In genomic region chr9:123629531-123629930, GRCh38 we compare ENCODE assay signal across 19 cellular contexts.
DNase-seq lines count a peak whose midpoint lies in the region; ATAC-seq, FAIRE-seq and TF ChIP-seq lines count a peak whose summit lies in the region.
"Had no signal": no experiment of that assay in that cellular context is flagged by ENCODE, and none has a peak within 500 bp of the region (broad histone marks: within the 10 kb centered on the region; RNA-seq: fewer than 3 reads in every experiment).

No MANE protein-coding gene starts in this region.

- peaks cover 20% of the 10 kb centered on the region for H3K36me3 Mint-ChIP-seq in astrocyte (ENCODE audit: low read depth, unreplicated experiment)

- intact Hi-C loops in testis (cut with DNase I; ENCODE audit: low total_unique reads): no loop called here

- 82 to 84% methylated on average over 3 of the region's 3 CpGs for WGBS in testis, 2 donors

- H3K27me3 ChIP-seq in astrocyte (ENCODE audit: insufficient read depth, low read length): no peaks in the 10 kb centered on the region
- no peaks in the 10 kb centered on the region for H3K27me3 ChIP-seq in testis
- H3K27me3 ChIP-seq: BE2C had no signal

- TF ChIP-seq CTCF in astrocyte (IDR thresholded peaks at IDR 0.05; ENCODE audit: insufficient read depth, low read depth, low read length): no peak
- no peak for TF ChIP-seq CTCF in testis (IDR thresholded peaks at IDR 0.05)

- H3K9me3 ChIP-seq in astrocyte (ENCODE audit: insufficient read depth, low read depth, low read length) (no peaks in the 10 kb centered on the region), testis (no peaks in the 10 kb centered on the region)
- H3K9me3 ChIP-seq: BE2C, Caco-2, HAP-1 had no signal

- no peak overlapping the region for H3K4me3 ChIP-seq in astrocyte (ENCODE audit: insufficient read depth, low read depth, low read length)
- no peak overlapping the region for H3K4me3 ChIP-seq in testis
- H3K4me3 ChIP-seq: GM23248, HAP-1 had no signal

- no peak overlapping the region for H3K4me2 ChIP-seq in astrocyte (ENCODE audit: low read length)

- H3K27ac ChIP-seq in astrocyte (ENCODE audit: low read depth, low read length) (no peak overlapping the region), testis (peak overlapping the region; percentile 1 to 39)
- H3K27ac ChIP-seq: GM23248 had no signal

- no peak overlapping the region for H3K27ac Mint-ChIP-seq in astrocyte (ENCODE audit: unreplicated experiment)
- H3K27ac Mint-ChIP-seq: CD4-positive, CD25-positive, alpha-beta regulatory T cell; IgD-negative memory B cell had no signal

- H4K20me1 ChIP-seq in astrocyte (ENCODE audit: insufficient read depth, low read length): no peaks in the 10 kb centered on the region

- no peaks in the 10 kb centered on the region for H3K4me1 ChIP-seq in astrocyte (ENCODE audit: insufficient read depth, low read length)
- H3K4me1 ChIP-seq in testis: peaks cover 14% of the 10 kb centered on the region
- H3K4me1 ChIP-seq: Caco-2, HAP-1 had no signal

- peaks cover 4% of the 10 kb centered on the region for H3K9me3 Mint-ChIP-seq in astrocyte (ENCODE audit: unreplicated experiment)
- H3K9me3 Mint-ChIP-seq: CD4-positive, CD25-positive, alpha-beta regulatory T cell; IgD-negative memory B cell had no signal

- no peak overlapping the region for H3K9ac ChIP-seq in astrocyte (ENCODE audit: low read length)
- H3K9ac ChIP-seq: GM23248 had no signal

- peak; percentile 16 for DNase-seq in astrocyte (ENCODE audit: low read depth)
- peak; percentile 51 for DNase-seq in fibroblast of gingiva (ENCODE audit: low read depth)
- DNase-seq in medulla oblongata (ENCODE audit: extremely low spot score): peak; percentile 33
- no peak for DNase-seq in testis
- DNase-seq in urothelium cell line (ENCODE audit: low spot score): no peak
- DNase-seq: 8988T; BE2C; Caco-2; CD4-positive, CD25-positive, alpha-beta regulatory T cell; GM23248 had no signal

- no peak overlapping the region for H2AFZ ChIP-seq in astrocyte (ENCODE audit: low read depth, low read length)
- H2AFZ ChIP-seq: GM23248 had no signal

- TF ChIP-seq POLR2A in testis (IDR thresholded peaks at IDR 0.05): no peak

- peaks cover 2% of the 10 kb centered on the region for H3K4me1 Mint-ChIP-seq in astrocyte (ENCODE audit: low read depth, unreplicated experiment)
- H3K4me1 Mint-ChIP-seq: IgD-negative memory B cell had no signal

- no peak for ATAC-seq in HG02763 (IDR thresholded peaks at IDR 0.05; ENCODE audit: unreplicated experiment)
- ATAC-seq in HG02798 (IDR thresholded peaks at IDR 0.05; ENCODE audit: poor library complexity, unreplicated experiment): no peak
- ATAC-seq: HepG2 had no signal

- FAIRE-seq in astrocyte (lab: Jason Lieb, UNC) (no peak), urothelium cell line (lab: Jason Lieb, UNC) (no peak)
- FAIRE-seq: D721Med, G401.6, GM12892, GM18507, HepG2 had no signal

- peaks cover 4% of the 10 kb centered on the region for H3K27me3 Mint-ChIP-seq in astrocyte (ENCODE audit: low read depth, unreplicated experiment)
- H3K27me3 Mint-ChIP-seq: CD4-positive, CD25-positive, alpha-beta regulatory T cell; IgD-negative memory B cell had no signal

- no peak overlapping the region for H3K4me3 Mint-ChIP-seq in astrocyte (ENCODE audit: unreplicated experiment)
- H3K4me3 Mint-ChIP-seq: CD4-positive, CD25-positive, alpha-beta regulatory T cell; IgD-negative memory B cell had no signal

- no peaks in the 10 kb centered on the region for H3K79me2 ChIP-seq in astrocyte (ENCODE audit: insufficient read depth, low read length)

- H3K36me3 ChIP-seq in astrocyte (ENCODE audit: insufficient read depth, low read length) (no peaks in the 10 kb centered on the region), testis (ENCODE audit: low read depth, missing control alignments) (no peaks in the 10 kb centered on the region)
- H3K36me3 ChIP-seq: BE2C, HAP-1 had no signal

Comparison
In these comparisons a context has a peak if more than half of its experiments do, and no peak if none do; other contexts are left out.
1. DNase-seq: peak in astrocyte (single experiment), fibroblast of gingiva (single experiment) and medulla oblongata (single experiment); none in testis (single experiment) and urothelium cell line (single experiment).